33 cellular contexts compared by ENCODE assay signal in the genomic region with DNA sequence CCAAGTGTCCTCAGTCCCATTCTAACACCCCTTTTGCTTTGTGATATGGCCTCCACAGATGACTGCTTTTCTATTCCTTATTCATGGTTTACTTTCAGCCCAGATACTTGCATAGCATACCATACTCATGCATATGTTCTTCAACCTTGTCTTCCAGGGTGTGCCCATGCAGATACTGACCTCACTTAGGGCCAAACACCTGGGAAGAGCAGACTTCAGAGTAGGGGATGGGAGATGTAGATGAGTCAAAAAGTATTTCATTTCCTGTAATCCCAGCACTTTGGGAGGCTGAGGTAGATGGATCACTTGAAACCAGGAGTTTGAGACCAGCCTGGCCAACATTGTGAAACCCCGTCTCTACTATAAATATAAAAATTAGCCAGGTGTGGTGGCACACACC.
"Had no signal": no experiment of that assay in that cellular context is flagged by ENCODE, and none has a peak within 500 bp of the region (broad histone marks: within the 10 kb centered on the region; RNA-seq: fewer than 3 reads in every experiment).

No MANE protein-coding gene starts in this region.

- H3K27me3 ChIP-seq: body of pancreas, ovary, sigmoid colon, thyroid gland, upper lobe of right lung had no signal

- H3K36me3 ChIP-seq: ovary, sigmoid colon, thyroid gland, upper lobe of right lung had no signal

- H3K36me3 Mint-ChIP-seq: activated naive CD8-positive, alpha-beta T cell; memory B cell; naive thymus-derived CD4-positive, alpha-beta T cell; stimulated activated memory B cell treated with anti-CD40 and anti-IgM and Interleukin-4, amounts not matched to agents 10 μg/mL and 1 μg/mL and 100 μg/mL, for 72 hours had no signal

- H3K27ac ChIP-seq: body of pancreas, ovary, sigmoid colon, thyroid gland, upper lobe of right lung, VCaP had no signal

- H3K27ac Mint-ChIP-seq: activated naive CD8-positive, alpha-beta T cell; effector memory CD8-positive, alpha-beta T cell; memory B cell; naive thymus-derived CD4-positive, alpha-beta T cell; progenitor cell of endocrine pancreas; stimulated activated memory B cell treated with anti-CD40 and anti-IgM and Interleukin-4, amounts not matched to agents 10 μg/mL and 1 μg/mL and 100 μg/mL, for 72 hours; stimulated activated naive CD8-positive, alpha-beta T cell treated with anti-CD3 and anti-CD28 coated beads, Interleukin-15, amount 100 ng/mL, for 72 hours; T-helper 1 cell treated with Interleukin-12 subunit alpha and Interleukin-12 subunit beta and Interleukin-4 antibody, amounts not matched to agents 30 μg/mL and 1 μg/mL, for 36 hours had no signal

- FAIRE-seq: endothelial cell of umbilical vein, kidney, small intestine, TTC549 had no signal

- H3K9me3 Mint-ChIP-seq: effector memory CD8-positive, alpha-beta T cell; memory B cell; naive thymus-derived CD4-positive, alpha-beta T cell; stimulated activated memory B cell treated with anti-CD40 and anti-IgM and Interleukin-4, amounts not matched to agents 10 μg/mL and 1 μg/mL and 100 μg/mL, for 72 hours; stimulated activated naive CD8-positive, alpha-beta T cell treated with anti-CD3 and anti-CD28 coated beads, Interleukin-15, amount 100 ng/mL, for 72 hours; T-helper 1 cell treated with Interleukin-12 subunit alpha and Interleukin-12 subunit beta and Interleukin-4 antibody, amounts not matched to agents 30 μg/mL and 1 μg/mL, for 36 hours had no signal

- ATAC-seq: body of pancreas; effector memory CD8-positive, alpha-beta T cell; stimulated activated memory B cell treated with anti-CD40 and anti-IgM and Interleukin-4, amounts not matched to agents 10 μg/mL and 1 μg/mL and 100 μg/mL, for 72 hours; stimulated activated naive CD8-positive, alpha-beta T cell treated with anti-CD3 and anti-CD28 coated beads, Interleukin-15, amount 100 ng/mL, for 72 hours; upper lobe of right lung had no signal

- H3K4me3 ChIP-seq: body of pancreas, ovary, sigmoid colon, thyroid gland, upper lobe of right lung had no signal

- H3K4me1 Mint-ChIP-seq: stimulated activated naive CD8-positive, alpha-beta T cell treated with anti-CD3 and anti-CD28 coated beads, Interleukin-15, amount 100 ng/mL, for 72 hours had no signal

- H3K4me3 Mint-ChIP-seq: activated naive CD8-positive, alpha-beta T cell; effector memory CD8-positive, alpha-beta T cell; memory B cell; naive thymus-derived CD4-positive, alpha-beta T cell; stimulated activated memory B cell treated with anti-CD40 and anti-IgM and Interleukin-4, amounts not matched to agents 10 μg/mL and 1 μg/mL and 100 μg/mL, for 72 hours; stimulated activated naive CD8-positive, alpha-beta T cell treated with anti-CD3 and anti-CD28 coated beads, Interleukin-15, amount 100 ng/mL, for 72 hours; T-helper 1 cell treated with Interleukin-12 subunit alpha and Interleukin-12 subunit beta and Interleukin-4 antibody, amounts not matched to agents 30 μg/mL and 1 μg/mL, for 36 hours had no signal

- DNase-seq: activated CD4-positive, alpha-beta T cell treated with anti-CD3 and anti-CD28 coated beads for 4 hours; activated CD4-positive, alpha-beta T cell treated with anti-CD3 and anti-CD28 coated beads, Interleukin-2, amount 50 U/mL, for 4 hours; activated effector memory CD4-positive, alpha-beta T cell treated with Interleukin-2 at 50 U/mL for 16 hours; activated naive CD4-positive, alpha-beta T cell treated with Interleukin-2 at 50 U/mL for 16 hours; activated T-cell treated with anti-CD3 and anti-CD28 coated beads for 4 hours; anterior cingulate cortex; body of pancreas; cortex of kidney; effector memory CD8-positive, alpha-beta T cell; head of caudate nucleus; hippocampal formation; kidney; midbrain; naive thymus-derived CD4-positive, alpha-beta T cell; ovary; sigmoid colon; small intestine; stimulated activated CD4-positive, alpha-beta T cell treated with anti-CD3 and anti-CD28 coated beads, Interleukin-1b, Interleukin-23, amount 100 ng/mL, for 48 hours; stimulated activated CD4-positive, alpha-beta T cell treated with anti-CD3 and anti-CD28 coated beads, Interleukin-4, amount 100 ng/mL, for 4 hours; stimulated activated CD8-positive, alpha-beta memory T cell treated with anti-CD3 and anti-CD28 coated beads, Interleukin-4, amount 100 ng/mL, for 48 hours; stimulated activated naive CD8-positive, alpha-beta T cell treated with anti-CD3 and anti-CD28 coated beads, Interleukin-15, amount 100 ng/mL, for 72 hours; substantia nigra; T-helper 9 cell; upper lobe of right lung had no signal

- H3K9me3 ChIP-seq: body of pancreas, ovary, sigmoid colon, thyroid gland, upper lobe of right lung had no signal

- H3K4me1 ChIP-seq: body of pancreas, upper lobe of right lung had no signal
